Comparison of ENCODE assay signal across 1 cellular context in the genomic region with DNA sequence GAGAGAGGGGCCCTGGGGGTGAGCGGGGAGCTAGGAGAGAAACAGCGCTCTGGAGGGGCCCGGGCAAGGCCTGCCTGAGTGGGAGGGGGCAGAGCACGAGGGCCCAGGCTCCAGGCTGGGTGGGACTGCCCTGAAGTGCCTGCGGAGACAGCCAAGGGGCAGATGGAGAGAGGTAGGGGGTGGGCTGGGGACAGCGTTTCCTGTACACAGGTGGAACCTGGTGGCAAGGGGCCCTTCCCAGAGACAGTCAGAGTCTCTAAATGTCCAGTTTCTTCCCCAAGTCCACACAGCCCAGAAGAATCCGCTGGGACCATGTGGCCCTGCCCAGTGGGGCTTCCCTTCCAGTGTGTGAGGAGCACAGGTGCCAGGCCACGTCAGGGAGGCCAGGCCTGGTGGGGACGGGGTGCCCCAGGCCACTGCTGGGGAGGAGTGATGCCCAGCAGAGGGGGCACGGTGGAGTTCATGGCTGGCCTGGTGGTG.
TF ChIP-seq lines count a peak whose summit lies in the region.

No MANE protein-coding gene starts in this region.

TF ChIP-seq in GM23338, 12 proteins besides CTCF, POLR2A, EP300 and RAD21:
- no peak for TF ChIP-seq JUNB (IDR thresholded peaks at IDR 0.05; ENCODE audit: unreplicated experiment)
- TF ChIP-seq, protein P1, sequence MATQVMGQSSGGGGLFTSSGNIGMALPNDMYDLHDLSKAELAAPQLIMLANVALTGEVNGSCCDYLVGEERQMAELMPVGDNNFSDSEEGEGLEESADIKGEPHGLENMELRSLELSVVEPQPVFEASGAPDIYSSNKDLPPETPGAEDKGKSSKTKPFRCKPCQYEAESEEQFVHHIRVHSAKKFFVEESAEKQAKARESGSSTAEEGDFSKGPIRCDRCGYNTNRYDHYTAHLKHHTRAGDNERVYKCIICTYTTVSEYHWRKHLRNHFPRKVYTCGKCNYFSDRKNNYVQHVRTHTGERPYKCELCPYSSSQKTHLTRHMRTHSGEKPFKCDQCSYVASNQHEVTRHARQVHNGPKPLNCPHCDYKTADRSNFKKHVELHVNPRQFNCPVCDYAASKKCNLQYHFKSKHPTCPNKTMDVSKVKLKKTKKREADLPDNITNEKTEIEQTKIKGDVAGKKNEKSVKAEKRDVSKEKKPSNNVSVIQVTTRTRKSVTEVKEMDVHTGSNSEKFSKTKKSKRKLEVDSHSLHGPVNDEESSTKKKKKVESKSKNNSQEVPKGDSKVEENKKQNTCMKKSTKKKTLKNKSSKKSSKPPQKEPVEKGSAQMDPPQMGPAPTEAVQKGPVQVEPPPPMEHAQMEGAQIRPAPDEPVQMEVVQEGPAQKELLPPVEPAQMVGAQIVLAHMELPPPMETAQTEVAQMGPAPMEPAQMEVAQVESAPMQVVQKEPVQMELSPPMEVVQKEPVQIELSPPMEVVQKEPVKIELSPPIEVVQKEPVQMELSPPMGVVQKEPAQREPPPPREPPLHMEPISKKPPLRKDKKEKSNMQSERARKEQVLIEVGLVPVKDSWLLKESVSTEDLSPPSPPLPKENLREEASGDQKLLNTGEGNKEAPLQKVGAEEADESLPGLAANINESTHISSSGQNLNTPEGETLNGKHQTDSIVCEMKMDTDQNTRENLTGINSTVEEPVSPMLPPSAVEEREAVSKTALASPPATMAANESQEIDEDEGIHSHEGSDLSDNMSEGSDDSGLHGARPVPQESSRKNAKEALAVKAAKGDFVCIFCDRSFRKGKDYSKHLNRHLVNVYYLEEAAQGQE (IDR thresholded peaks at IDR 0.05; ENCODE audit: unreplicated experiment), result no peak
- TF ChIP-seq CREB1 (CRISPR knock-in tag; IDR thresholded peaks at IDR 0.05; ENCODE audit: low read depth), result no peak
- TF ChIP-seq NANOG (IDR thresholded peaks at IDR 0.05; ENCODE audit: borderline replicate concordance), result no peak
- TF ChIP-seq ZNF331 (CRISPR knock-in tag; IDR thresholded peaks at IDR 0.05; ENCODE audit: low read depth), result no peak
- TF ChIP-seq EZH2 (IDR thresholded peaks at IDR 0.05; ENCODE audit: low read depth, unreplicated experiment), result no peak
- no peak for TF ChIP-seq ZNF114 (CRISPR knock-in tag; IDR thresholded peaks at IDR 0.05)
- TF ChIP-seq STAT1 (IDR thresholded peaks at IDR 0.05; ENCODE audit: unreplicated experiment), result no peak
- TF ChIP-seq POLR2AphosphoS5 (IDR thresholded peaks at IDR 0.05; ENCODE audit: low read depth), result no peak
- no peak for TF ChIP-seq ZNF462 (CRISPR knock-in tag; IDR thresholded peaks at IDR 0.05)
- TF ChIP-seq EZH2phosphoT487 (IDR thresholded peaks at IDR 0.05; ENCODE audit: unreplicated experiment), result no peak
- TF ChIP-seq, protein P2, sequence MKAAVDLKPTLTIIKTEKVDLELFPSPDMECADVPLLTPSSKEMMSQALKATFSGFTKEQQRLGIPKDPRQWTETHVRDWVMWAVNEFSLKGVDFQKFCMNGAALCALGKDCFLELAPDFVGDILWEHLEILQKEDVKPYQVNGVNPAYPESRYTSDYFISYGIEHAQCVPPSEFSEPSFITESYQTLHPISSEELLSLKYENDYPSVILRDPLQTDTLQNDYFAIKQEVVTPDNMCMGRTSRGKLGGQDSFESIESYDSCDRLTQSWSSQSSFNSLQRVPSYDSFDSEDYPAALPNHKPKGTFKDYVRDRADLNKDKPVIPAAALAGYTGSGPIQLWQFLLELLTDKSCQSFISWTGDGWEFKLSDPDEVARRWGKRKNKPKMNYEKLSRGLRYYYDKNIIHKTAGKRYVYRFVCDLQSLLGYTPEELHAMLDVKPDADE (IDR thresholded peaks at IDR 0.05), result no peak
